ENCODE assay signal across 1 cellular context in genomic region chr6:128282956-128283355, GRCh38.
TF ChIP-seq lines count a peak whose summit lies in the region.

No MANE protein-coding gene starts in this region.

TF ChIP-seq in HEK293T, 16 proteins besides CTCF, POLR2A, EP300 and RAD21 (continued from another document):
- TF ChIP-seq PKNOX1 (IDR thresholded peaks at IDR 0.05) (no peak), L3MBTL2 (conservative IDR thresholded peaks at IDR 0.05) (no peak), ARNT (IDR thresholded peaks at IDR 0.05) (no peak), TARDBP (IDR thresholded peaks at IDR 0.05) (no peak), ZNF384 (IDR thresholded peaks at IDR 0.05) (no peak), FOXM1 (IDR thresholded peaks at IDR 0.05; ENCODE audit: borderline replicate concordance) (no peak), SP1 (IDR thresholded peaks at IDR 0.05) (no peak), HDGF (IDR thresholded peaks at IDR 0.05; ENCODE audit: borderline replicate concordance) (no peak), ELF4 (IDR thresholded peaks at IDR 0.05) (no peak), FOXK2 (IDR thresholded peaks at IDR 0.05) (no peak), FOXA1 (IDR thresholded peaks at IDR 0.05) (no peak), CTBP1 (IDR thresholded peaks at IDR 0.05; ENCODE audit: borderline replicate concordance) (no peak)
TF ChIP-seq in HEK293T: peak in this region for 0.
